Comparison of ENCODE assay signal across 9 cellular contexts in genomic region chr1:12454406-12455391, GRCh38.
A peak's percentile ranks its signal among the peaks of the same experiment; 100 is the strongest.
DNase-seq lines count a peak whose midpoint lies in the region; ATAC-seq and TF ChIP-seq lines count a peak whose summit lies in the region.
"Had no signal": no experiment of that assay in that cellular context is flagged by ENCODE, and none has a peak within 500 bp of the region (broad histone marks: within the 10 kb centered on the region; RNA-seq: fewer than 3 reads in every experiment).

No MANE protein-coding gene starts in this region.

- TF ChIP-seq CTCF in HEK293 (tag by site-specific recombination; IDR thresholded peaks at IDR 0.05): peak; percentile 39; the same call in 1 of the 2 replicates
- TF ChIP-seq CTCF in astrocyte of the spinal cord (IDR thresholded peaks at IDR 0.05; ENCODE audit: low read depth, low read length): no peak

- H3K9me3 ChIP-seq in HEK293 (ENCODE audit: control insufficient read depth, insufficient read depth, low read depth, low read length) (no peaks in the 10 kb centered on the region), muscle layer of colon (ENCODE audit: low read length) (no peaks in the 10 kb centered on the region)

- H3K4me1 ChIP-seq in ACC112 (ENCODE audit: control insufficient read depth, insufficient read depth, low read length, unreplicated experiment) (peaks cover 60% of the 10 kb centered on the region), HEK293 (ENCODE audit: control insufficient read depth, insufficient read depth, low read length) (peaks cover 19% of the 10 kb centered on the region), muscle layer of colon (ENCODE audit: insufficient read depth, low read length) (peaks cover 79% of the 10 kb centered on the region)

- H3K79me2 ChIP-seq in ACC112 (ENCODE audit: control insufficient read depth, insufficient read depth, low read length, unreplicated experiment): no peaks in the 10 kb centered on the region

- POLR2A ChIA-PET in HEK293 (lab: Yijun Ruan, JAX): interaction anchor here (0.6 to 1.7 kb wide), 4 partner anchors 23 to 520 kb away, joined by 3 to 6 read pairs (median 4); partner anchors contain the start of gene PLOD1

- DNase-seq in astrocyte of the spinal cord (ENCODE audit: low read depth, low spot score) (peak; percentile 72), NOMO-1 treated with DMSO at 0.1 percent for 48 hours (lab: John Stamatoyannopoulos, UW; ENCODE audit: unreplicated experiment) (no peak), NCI-H446 treated with DMSO at 0.1 percent for 48 hours (lab: John Stamatoyannopoulos, UW) (no peak)
- DNase-seq in stimulated activated naive CD4-positive, alpha-beta T cell treated with Interleukin-2 at 50 U/mL for 16 hours (lab: John Stamatoyannopoulos, UW): no peak

- peaks cover 3% of the 10 kb centered on the region; the same call in 1 of the 2 replicates for H3K36me3 ChIP-seq in ACC112 (ENCODE audit: insufficient read depth, low read length)
- peaks cover 0 to 27% of the 10 kb centered on the region in 2 experiments; a peak in 1 of 3 replicates for H3K36me3 ChIP-seq in HEK293 (ENCODE audit: control insufficient read depth in 2 of 2, insufficient read depth in 1 of 2, low read length in 2 of 2)
- peaks cover 6% of the 10 kb centered on the region for H3K36me3 ChIP-seq in muscle layer of colon (ENCODE audit: insufficient read depth, low read length)

- no peak overlapping the region for H2AFZ ChIP-seq in ACC112 (ENCODE audit: low read length, unreplicated experiment)

- no peak overlapping the region for H3K9ac ChIP-seq in muscle layer of colon (ENCODE audit: low read length)

- CTCF ChIA-PET in HEK293 (lab: Yijun Ruan, JAX): interaction anchor here (0.6 to 1.2 kb wide), 3 partner anchors 20 to 204 kb away, joined by 3 read pairs; no protein-coding TSS in a partner anchor

- H3K4me3 ChIP-seq in ACC112 (ENCODE audit: low read depth, low read length) (peak overlapping the region; percentile 59), HEK293 (ENCODE audit: low read depth, low read length) (no peak overlapping the region), astrocyte of the spinal cord (ENCODE audit: low read depth, low read length) (no peak overlapping the region), muscle layer of colon (ENCODE audit: low read depth in 1 of 2, low read length in 2 of 2) (no peak overlapping the region)

- H3K27me3 ChIP-seq in ACC112 (ENCODE audit: insufficient read depth, low read length): no peaks in the 10 kb centered on the region
- H3K27me3 ChIP-seq in muscle layer of colon (ENCODE audit: control insufficient read depth in 1 of 2, insufficient read depth in 2 of 2, low read length in 2 of 2): no peaks in the 10 kb centered on the region

- no peak for ATAC-seq in HG02884 (IDR thresholded peaks at IDR 0.05; ENCODE audit: unreplicated experiment)
- ATAC-seq: activated naive CD4-positive, alpha-beta T cell treated with anti-CD3 and anti-CD28 coated beads, Interleukin-2, amount 50 U/mL, for 72 hours had no signal

- H3K27ac ChIP-seq in ACC112 (ENCODE audit: low read depth, low read length): peak overlapping the region; percentile 85
- peak overlapping the region; percentile 74 for H3K27ac ChIP-seq in HEK293 (ENCODE audit: extremely low read depth, low read depth, low read length)
- H3K27ac ChIP-seq in muscle layer of colon (ENCODE audit: low read depth, low read length): peak overlapping the region; percentile 64

- in situ Hi-C loops in astrocyte of the spinal cord (cut with HindIII; ENCODE audit: low sequenced_read_pairs): no loop called here

TF ChIP-seq in HEK293, 187 proteins besides CTCF, POLR2A, EP300 and RAD21 (continues in another document):
- TF ChIP-seq ZNF514 (tag by site-specific recombination; IDR thresholded peaks at IDR 0.05) (no peak), ZNF518A (tag by site-specific recombination; conservative IDR thresholded peaks at IDR 0.05; ENCODE audit: low read depth) (peak; percentile 17; the same call in 1 of the 2 replicates), ZNF473 (tag by site-specific recombination; IDR thresholded peaks at IDR 0.05) (no peak), PATZ1 (tag by site-specific recombination; IDR thresholded peaks at IDR 0.05) (0 out of 2 replicates have a peak, but pooled peaks have one; percentile 34), ZNF629 (tag by site-specific recombination; IDR thresholded peaks at IDR 0.05) (peak; percentile 59), PRDM10 (tag by site-specific recombination; IDR thresholded peaks at IDR 0.05) (peak; percentile 55), GLI2 (tag by site-specific recombination; IDR thresholded peaks at IDR 0.05; ENCODE audit: borderline replicate concordance, low read depth) (peak; percentile 79), ZBTB20 (tag by site-specific recombination; IDR thresholded peaks at IDR 0.05) (peak; percentile 74; the same call in 1 of the 2 replicates), FEZF1 (tag by site-specific recombination; IDR thresholded peaks at IDR 0.05) (peak; percentile 91), TRIM28 (IDR thresholded peaks at IDR 0.05; ENCODE audit: borderline replicate concordance, low read length) (peak; percentile 44; the same call in 1 of the 2 replicates)
